ENCODE assay signal across 2 cellular contexts in genomic region chr15:40949756-40950207, GRCh38.
TF ChIP-seq lines count a peak whose summit lies in the region.

No MANE protein-coding gene starts in this region.

TF ChIP-seq in K562, 482 proteins besides CTCF, POLR2A, EP300 and RAD21 (continues in another document):
- TF ChIP-seq ARID1B (IDR thresholded peaks at IDR 0.05) (peak; percentile 45), HDAC8 (tag; IDR thresholded peaks at IDR 0.05) (no peak), ZNF778 (CRISPR knock-in tag; IDR thresholded peaks at IDR 0.05) (no peak), RBM39 (optimal IDR thresholded peaks at IDR 0.05; ENCODE audit: low read depth, low read length) (no peak), E2F1 (CRISPR knock-in tag; IDR thresholded peaks at IDR 0.05) (no peak), POLR2AphosphoS5 (IDR thresholded peaks at IDR 0.05; ENCODE audit: control insufficient read depth, insufficient read depth, low read depth, low read length) (no peak), ATF4 (CRISPR knock-in tag; IDR thresholded peaks at IDR 0.05) (no peak), SMC3 (conservative IDR thresholded peaks at IDR 0.05; ENCODE audit: insufficient read depth, low read depth, low read length) (no peak), DPF2 (IDR thresholded peaks at IDR 0.05) (peak; percentile 66), ARNT (IDR thresholded peaks at IDR 0.05) (no peak), CREB3L1 (IDR thresholded peaks at IDR 0.05; ENCODE audit: borderline replicate concordance, low read depth) (peak; percentile 77; the same call in 1 of the 2 replicates), ZBED1 (IDR thresholded peaks at IDR 0.05) (no peak), ZNF146 (CRISPR knock-in tag; IDR thresholded peaks at IDR 0.05; ENCODE audit: unreplicated experiment) (no peak), CBX5 (IDR thresholded peaks at IDR 0.05; ENCODE audit: borderline replicate concordance, low read depth) (no peak), HSF4 (CRISPR knock-in tag; IDR thresholded peaks at IDR 0.05; ENCODE audit: borderline replicate concordance) (no peak), ZKSCAN1 (IDR thresholded peaks at IDR 0.05; ENCODE audit: low read depth, low read length) (no peak), NCOR1 (IDR thresholded peaks at IDR 0.05) (no peak), NR2F6 (CRISPR knock-in tag; IDR thresholded peaks at IDR 0.05) (no peak), MNT (conservative IDR thresholded peaks at IDR 0.05) (0 out of 4 replicates have a peak, but pooled peaks of 1 of the 2 experiments have one; percentile 17), ZKSCAN3 (CRISPR knock-in tag; IDR thresholded peaks at IDR 0.05) (no peak), SMAD4 (CRISPR knock-in tag; conservative IDR thresholded peaks at IDR 0.05) (no peak), NCOA1 (IDR thresholded peaks at IDR 0.05; ENCODE audit: low read depth) (no peak), NBN (IDR thresholded peaks at IDR 0.05; ENCODE audit: low read depth) (0 out of 2 replicates have a peak, but pooled peaks have one; percentile 31), CBFB (CRISPR knock-in tag; IDR thresholded peaks at IDR 0.05) (no peak), THRB (CRISPR knock-in tag; conservative IDR thresholded peaks at IDR 0.05) (no peak), E4F1 (CRISPR knock-in tag; IDR thresholded peaks at IDR 0.05; ENCODE audit: borderline replicate concordance) (no peak)

TF ChIP-seq in HepG2, 621 proteins besides CTCF, POLR2A, EP300 and RAD21:
- TF ChIP-seq HDAC6 (IDR thresholded peaks at IDR 0.05; ENCODE audit: low read depth, low read length) (no peak), HNF4G (IDR thresholded peaks at IDR 0.05; ENCODE audit: borderline replicate concordance, low read depth, low read length) (peak; percentile 30; the same call in 1 of the 2 replicates), HNF4G (CRISPR knock-in tag; IDR thresholded peaks at IDR 0.05; ENCODE audit: borderline replicate concordance, low read depth) (no peak), RXRB (CRISPR knock-in tag; IDR thresholded peaks at IDR 0.05; ENCODE audit: borderline replicate concordance) (0 out of 2 replicates have a peak, but pooled peaks have one; percentile 26), ZNF713 (CRISPR knock-in tag; IDR thresholded peaks at IDR 0.05) (no peak), CREB1 (IDR thresholded peaks at IDR 0.05) (peak; percentile 38; the same call in 1 of the 2 replicates), CREB1 (CRISPR knock-in tag; IDR thresholded peaks at IDR 0.05) (no peak), HNF4A (CRISPR knock-in tag; IDR thresholded peaks at IDR 0.05) (peak; percentile 55)
